Comparison of ENCODE assay signal across 25 cellular contexts in the genomic region with DNA sequence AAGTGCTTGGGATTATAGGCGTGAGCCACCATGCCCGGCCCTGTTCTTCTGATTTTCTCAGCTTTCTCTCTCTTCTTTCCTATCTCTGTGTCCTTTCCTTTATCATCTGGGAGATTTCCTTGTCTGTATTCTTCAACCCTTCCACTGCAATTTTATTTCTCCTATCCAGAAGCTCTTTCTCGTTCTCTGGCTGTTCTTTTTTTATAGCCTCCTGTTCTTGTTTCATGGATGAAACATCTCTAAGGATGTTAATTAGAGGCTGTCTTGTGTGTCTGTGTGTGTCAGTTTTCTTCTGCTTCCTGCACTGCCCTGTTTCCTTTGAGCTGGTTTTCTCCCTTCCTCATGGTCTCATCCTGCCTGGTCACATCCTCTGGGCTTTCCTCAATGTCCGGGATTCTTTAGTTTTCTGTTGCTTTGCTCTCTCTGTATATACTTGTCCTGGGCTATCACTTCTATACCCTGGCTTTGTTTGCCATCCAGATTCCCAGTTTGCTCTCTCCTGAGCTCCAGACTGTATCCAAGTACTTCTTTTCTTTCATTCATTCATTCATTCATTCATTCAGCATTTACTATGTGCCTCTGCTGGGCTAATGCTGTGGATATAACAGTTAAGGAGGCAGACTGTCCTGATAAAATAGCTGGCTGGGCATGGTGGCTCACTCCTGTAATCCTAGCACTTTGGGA. TPM values are rescaled to one million over a fixed set of nuclear protein-coding genes. Genes with fewer than 3 reads are reported as not detected.
DNase-seq lines count a peak whose midpoint lies in the region; ATAC-seq and TF ChIP-seq lines count a peak whose summit lies in the region.
"Had no signal": no experiment of that assay in that cellular context is flagged by ENCODE, and none has a peak within 500 bp of the region (broad histone marks: within the 10 kb centered on the region; RNA-seq: fewer than 3 reads in every experiment).

No MANE protein-coding gene starts in this region.

- H3F3A ChIP-seq in PC-9 (ENCODE audit: insufficient read depth, low read depth), result no peaks in the 10 kb centered on the region; the same call in 1 of the 2 replicates

- H3K27ac Mint-ChIP-seq in activated CD8-positive, alpha-beta T cell treated with anti-CD3 and anti-CD28 coated beads for 36 hours, result peak overlapping the region; percentile 96
- H3K27ac Mint-ChIP-seq in effector memory CD8-positive, alpha-beta T cell, result peak overlapping the region; percentile 97
- H3K27ac Mint-ChIP-seq: HFFc6 had no signal

- H3K4me2 ChIP-seq in BLaER1 (peak overlapping the region; percentile 78), PC-9 (no peak overlapping the region)
- H3K4me2 ChIP-seq in BLaER1 treated with 17β-estradiol and CSF1 and Interleukin-3, amounts not matched to agents 10 nM and 100 nM, result peak overlapping the region; percentile 45 to 77 (median 61); a peak in 19 of 22 replicates
- H3K4me2 ChIP-seq: SK-N-SH had no signal

- H3K27me3 Mint-ChIP-seq in activated CD8-positive, alpha-beta T cell treated with anti-CD3 and anti-CD28 coated beads for 36 hours, result no peaks in the 10 kb centered on the region
- H3K27me3 Mint-ChIP-seq in effector memory CD8-positive, alpha-beta T cell, result no peaks in the 10 kb centered on the region

- H3K4me1 Mint-ChIP-seq in activated CD8-positive, alpha-beta T cell treated with anti-CD3 and anti-CD28 coated beads for 36 hours (ENCODE audit: low read depth), result peaks cover 63% of the 10 kb centered on the region
- peaks cover 60 to 62% of the 10 kb centered on the region in 2 donors for H3K4me1 Mint-ChIP-seq in effector memory CD8-positive, alpha-beta T cell (ENCODE audit: low read depth in 2 of 2)

- peaks cover 8% of the 10 kb centered on the region for H3K9me3 Mint-ChIP-seq in activated CD8-positive, alpha-beta T cell treated with anti-CD3 and anti-CD28 coated beads for 36 hours
- peaks cover 6 to 10% of the 10 kb centered on the region in 2 donors for H3K9me3 Mint-ChIP-seq in effector memory CD8-positive, alpha-beta T cell

- no peak for DNase-seq in activated CD8-positive, alpha-beta T cell treated with anti-CD3 and anti-CD28 coated beads for 36 hours
- no peak for DNase-seq in effector memory CD8-positive, alpha-beta T cell
- DNase-seq in PC-9, result no peak
- no peak for DNase-seq in SKM-1 (lab: John Stamatoyannopoulos, UW; ENCODE audit: unreplicated experiment)
- DNase-seq in retina, result no peak
- no peak for DNase-seq in amygdala (lab: John Stamatoyannopoulos, UW)
- DNase-seq: activated CD4-positive, CD25-positive, alpha-beta regulatory T cell treated with anti-CD3 and anti-CD28 coated beads, Interleukin-2, amount 50 U/mL, for 72 hours; anterior cingulate cortex; dorsolateral prefrontal cortex; EL; erythroblast; foreskin melanocyte; HFFc6; hypothalamus; islet precursor cell; NCI-H1417; NCI-H510A; NK-92 treated with Interleukin-12 subunit alpha and Interleukin-12 subunit beta, amount 100 ng/mL, for 24 hours; occipital lobe; SK-N-SH; substantia nigra had no signal

- no peak for ATAC-seq in activated CD8-positive, alpha-beta T cell treated with anti-CD3 and anti-CD28 coated beads for 36 hours
- no peak for ATAC-seq in effector memory CD8-positive, alpha-beta T cell (replicated peaks)

- H3K9me3 ChIP-seq in BLaER1, result peaks cover 11% of the 10 kb centered on the region
- peaks cover 11 to 17% (median 14%) of the 10 kb centered on the region in 11 experiments for H3K9me3 ChIP-seq in BLaER1 treated with 17β-estradiol and CSF1 and Interleukin-3, amounts not matched to agents 10 nM and 100 nM (replicated peaks in 1 of 11)
- H3K9me3 ChIP-seq in PC-9 (ENCODE audit: insufficient read depth, low read depth), result no peaks in the 10 kb centered on the region
- H3K9me3 ChIP-seq: SK-N-SH had no signal

- CTCF ChIA-PET in activated CD8-positive, alpha-beta T cell treated with anti-CD3 and anti-CD28 coated beads for 36 hours (lab: Charles Lee), result interaction anchor here (0.8 to 2.0 kb wide), 7 partner anchors 9 to 37 kb away, joined by 3 to 11 read pairs (median 4); a partner anchor contains a TSS
- CTCF ChIA-PET in PC-9 (lab: Charles Lee), result no interaction called here

- no peaks in the 10 kb centered on the region for H3K27me3 ChIP-seq in BLaER1
- no peaks in the 10 kb centered on the region for H3K27me3 ChIP-seq in BLaER1 treated with 17β-estradiol and CSF1 and Interleukin-3, amounts not matched to agents 10 nM and 100 nM
- no peaks in the 10 kb centered on the region for H3K27me3 ChIP-seq in PC-9 (ENCODE audit: insufficient read depth, low read depth)
- H3K27me3 ChIP-seq: dorsolateral prefrontal cortex had no signal

- H3K4me1 ChIP-seq in BLaER1, result peaks cover 75% of the 10 kb centered on the region
- H3K4me1 ChIP-seq in BLaER1 treated with 17β-estradiol and CSF1 and Interleukin-3, amounts not matched to agents 10 nM and 100 nM, result peaks cover 41 to 69% (median 60%) of the 10 kb centered on the region in 10 experiments
- no peaks in the 10 kb centered on the region for H3K4me1 ChIP-seq in PC-9 (replicated peaks; ENCODE audit: insufficient read depth)

- H3K4me3 ChIP-seq in BLaER1, result no peak overlapping the region
- H3K4me3 ChIP-seq in BLaER1 treated with 17β-estradiol and CSF1 and Interleukin-3, amounts not matched to agents 10 nM and 100 nM, result no peak overlapping the region
- no peak overlapping the region for H3K4me3 ChIP-seq in PC-9
- H3K4me3 ChIP-seq: dorsolateral prefrontal cortex had no signal

- intact Hi-C loops in activated CD8-positive, alpha-beta T cell treated with anti-CD3 and anti-CD28 coated beads for 36 hours (cut with micrococcal nuclease), result loop anchor here (5.0 kb wide), 1 partner anchor 40 kb away; no protein-coding TSS in a partner anchor
- intact Hi-C loops in PC-9 (cut with micrococcal nuclease; ENCODE audit: unreplicated experiment), result no loop called here

- BruUV-seq in PC-9 (replicated peaks; lab: Mats Ljungman, UMichigan), result no TSS peak

- H2AFZ ChIP-seq in PC-9, result no peak overlapping the region

- H3K36me3 ChIP-seq in BLaER1, result peaks cover 44% of the 10 kb centered on the region
- H3K36me3 ChIP-seq in BLaER1 treated with 17β-estradiol and CSF1 and Interleukin-3, amounts not matched to agents 10 nM and 100 nM, result peaks cover 20 to 72% (median 31%) of the 10 kb centered on the region in 11 experiments
- no peaks in the 10 kb centered on the region; the same call in 1 of the 2 replicates for H3K36me3 ChIP-seq in PC-9 (ENCODE audit: low read depth)

- no peaks in the 10 kb centered on the region for H3K79me2 ChIP-seq in PC-9 (ENCODE audit: low read depth)

- POLR2A ChIA-PET in activated CD8-positive, alpha-beta T cell treated with anti-CD3 and anti-CD28 coated beads for 36 hours (lab: Charles Lee), result interaction anchor here (1.5 to 12.0 kb wide), 10 partner anchors 12 to 164 kb away, joined by 4 to 97 read pairs (median 10); a partner anchor contains a TSS
- POLR2A ChIA-PET in PC-9 (lab: Charles Lee; ENCODE audit: unreplicated experiment), result interaction anchor here (0.5 kb wide), 1 partner anchor 96 kb away, joined by 4 read pairs; no protein-coding TSS in a partner anchor

- H3K36me3 Mint-ChIP-seq in activated CD8-positive, alpha-beta T cell treated with anti-CD3 and anti-CD28 coated beads for 36 hours (ENCODE audit: low read depth), result peaks cover 84% of the 10 kb centered on the region
- peaks cover 57% of the 10 kb centered on the region for H3K36me3 Mint-ChIP-seq in effector memory CD8-positive, alpha-beta T cell (ENCODE audit: insufficient read depth)

- TF ChIP-seq CTCF in activated CD8-positive, alpha-beta T cell treated with anti-CD3 and anti-CD28 coated beads for 36 hours (IDR thresholded peaks at IDR 0.05), result no peak
- TF ChIP-seq CTCF in PC-9 (conservative IDR thresholded peaks at IDR 0.05), result no peak

- H3K27ac ChIP-seq in BLaER1, result peak overlapping the region; percentile 77; the same call in 1 of the 2 replicates
- peak overlapping the region in 10 of 11 experiments; percentile 15 to 76 (median 55); a peak in 14 of 22 replicates for H3K27ac ChIP-seq in BLaER1 treated with 17β-estradiol and CSF1 and Interleukin-3, amounts not matched to agents 10 nM and 100 nM
- H3K27ac ChIP-seq in PC-9, result no peak overlapping the region
- H3K27ac ChIP-seq: dorsolateral prefrontal cortex had no signal

- H4K20me1 ChIP-seq in BLaER1 (no peaks in the 10 kb centered on the region), PC-9 (ENCODE audit: insufficient read depth) (no peaks in the 10 kb centered on the region)
- H4K20me1 ChIP-seq in BLaER1 treated with 17β-estradiol and CSF1 and Interleukin-3, amounts not matched to agents 10 nM and 100 nM, result peaks cover 2 to 38% (median 19%) of the 10 kb centered on the region in 11 experiments; a peak in 16 of 22 replicates

- no peak overlapping the region for H3K9ac ChIP-seq in BLaER1
- peak overlapping the region in 1 of 11 experiments; percentile 23; a peak in 2 of 22 replicates for H3K9ac ChIP-seq in BLaER1 treated with 17β-estradiol and CSF1 and Interleukin-3, amounts not matched to agents 10 nM and 100 nM
- H3K9ac ChIP-seq: SK-N-SH had no signal

- H3K4me3 Mint-ChIP-seq in activated CD8-positive, alpha-beta T cell treated with anti-CD3 and anti-CD28 coated beads for 36 hours, result peak overlapping the region; percentile 94
- peak overlapping the region; percentile 98 to 99 for H3K4me3 Mint-ChIP-seq in effector memory CD8-positive, alpha-beta T cell
- H3K4me3 Mint-ChIP-seq: HFFc6 had no signal

- no peaks in the 10 kb centered on the region for H3K9me2 ChIP-seq in PC-9 (ENCODE audit: insufficient read depth)
- H3K9me2 ChIP-seq: SK-N-SH had no signal

RNA-seq across cellular contexts. Expression of a gene that starts 2.5 kb away (rescaled TPM):
- total RNA-seq in activated CD8-positive, alpha-beta T cell treated with anti-CD3 and anti-CD28 coated beads for 36 hours, result 100 to 1,000 TPM; 193 to 206 TPM
- total RNA-seq in PC-9 (2021), result 12.4 and 13.0 TPM in 2 replicates

RNA-seq across cellular contexts. Expression of a gene that starts 12.7 kb away (rescaled TPM):
- total RNA-seq in activated CD8-positive, alpha-beta T cell treated with anti-CD3 and anti-CD28 coated beads for 36 hours, result 10 to 100 TPM; 14.6 to 18.2 TPM
- 72.0 and 96.2 TPM in 2 replicates for total RNA-seq in PC-9 (2021)

RNA-seq across cellular contexts. Expression of a gene that starts 36.6 kb away (rescaled TPM):
- total RNA-seq in activated CD8-positive, alpha-beta T cell treated with anti-CD3 and anti-CD28 coated beads for 36 hours, result 10 to 100 TPM; 63.8 to 71.8 TPM
- total RNA-seq in PC-9 (2021), result 72.3 and 73.0 TPM in 2 replicates

RNA-seq across cellular contexts. Expression of a gene that starts 55.5 kb away (rescaled TPM):
- 1 to 10 TPM; 1.1 to 1.3 TPM for total RNA-seq in activated CD8-positive, alpha-beta T cell treated with anti-CD3 and anti-CD28 coated beads for 36 hours
- not detected in 2 replicates for total RNA-seq in PC-9 (2021)
- total RNA-seq: cardiac septum, HFFc6, occipital lobe, renal cortical epithelial cell had no signal

Comparison
In these comparisons a context has a peak if more than half of its experiments do, and no peak if none do; other contexts are left out.
1. RNA of a gene that starts 2.5 kb away (total RNA-seq): 193 to 206 TPM in activated CD8-positive, alpha-beta T cell treated with anti-CD3 and anti-CD28 coated beads for 36 hours; 12.4 to 13.0 TPM in PC-9; every median in the first group is over 10 times any median in the second.